In genomic region chr20:3072530-3073250, GRCh38 we compare ENCODE assay signal across 1 cellular context.
TF ChIP-seq lines count a peak whose summit lies in the region.

No MANE protein-coding gene starts in this region.

TF ChIP-seq in SK-N-SH, 30 proteins besides CTCF, POLR2A, EP300 and RAD21 (continued from another document):
- no peak for TF ChIP-seq PBX3 (IDR thresholded peaks at IDR 0.05)
